13 cellular contexts compared by ENCODE assay signal in the genomic region with DNA sequence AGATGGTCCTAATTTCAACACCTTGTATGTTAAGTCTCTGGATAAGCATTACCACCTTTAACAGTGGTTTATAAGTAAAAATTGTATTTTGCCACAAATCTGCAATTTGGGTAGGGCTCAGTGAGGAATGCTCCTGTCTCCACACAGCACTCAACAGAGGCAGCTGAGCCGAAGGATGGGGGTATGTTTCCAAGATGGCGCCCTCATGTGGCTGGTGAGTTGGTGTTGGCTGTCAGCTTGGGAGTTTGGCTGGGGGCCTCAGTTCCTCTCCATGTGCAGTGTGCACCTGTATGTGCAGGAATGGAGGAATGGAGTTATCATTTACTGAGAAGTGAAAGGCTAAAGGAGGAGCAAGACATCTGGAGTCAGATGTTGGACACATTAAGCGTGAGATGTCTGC.
DNase-seq lines count a peak whose midpoint lies in the region; ATAC-seq, FAIRE-seq and TF ChIP-seq lines count a peak whose summit lies in the region.
"Had no signal": no experiment of that assay in that cellular context is flagged by ENCODE, and none has a peak within 500 bp of the region (broad histone marks: within the 10 kb centered on the region; RNA-seq: fewer than 3 reads in every experiment).

No MANE protein-coding gene starts in this region.

- WGBS in K562 (ENCODE audit: insufficient coverage, low coverage, missing lambda C conversion rate): 0% methylated on average over 3 of the region's 3 CpGs

- H3K27me3 Mint-ChIP-seq in activated CD4-positive, alpha-beta memory T cell treated with anti-CD3 and anti-CD28 coated beads for 36 hours: no peaks in the 10 kb centered on the region
- H3K27me3 Mint-ChIP-seq in activated CD4-positive, alpha-beta memory T cell treated with anti-CD3 and anti-CD28 coated beads, Interleukin-2, amount 10 ng/mL, durations not matched to agents 7 days and 5 days: no peaks in the 10 kb centered on the region
- no peaks in the 10 kb centered on the region for H3K27me3 Mint-ChIP-seq in neural progenitor cell (ENCODE audit: insufficient read depth, low read depth)

- H3K79me2 ChIP-seq in K562 (ENCODE audit: control insufficient read depth, insufficient read depth, low read length) (no peaks in the 10 kb centered on the region), neural progenitor cell (ENCODE audit: low read depth) (no peaks in the 10 kb centered on the region), Karpas-422 (ENCODE audit: low read length) (no peaks in the 10 kb centered on the region)

- H3K9me3 ChIP-seq in K562 (replicated peaks; ENCODE audit: control insufficient read depth, insufficient read depth, low read depth, low read length) (no peaks in the 10 kb centered on the region), neural progenitor cell (ENCODE audit: low read depth) (no peaks in the 10 kb centered on the region), colonic mucosa (no peaks in the 10 kb centered on the region), Karpas-422 (ENCODE audit: low read length) (no peaks in the 10 kb centered on the region)
- H3K9me3 ChIP-seq: ascending aorta had no signal

- POLR2A ChIA-PET in activated CD4-positive, alpha-beta memory T cell treated with anti-CD3 and anti-CD28 coated beads for 36 hours (lab: Charles Lee): no interaction called here
- POLR2A ChIA-PET in activated CD4-positive, alpha-beta memory T cell treated with anti-CD3 and anti-CD28 coated beads, Interleukin-2, amount 10 ng/mL, durations not matched to agents 7 days and 5 days (lab: Charles Lee): no interaction called here
- POLR2A ChIA-PET in K562 (lab: Yijun Ruan, JAX): no interaction called here

- H3F3A ChIP-seq in neural progenitor cell (ENCODE audit: low read depth): peaks cover 8% of the 10 kb centered on the region

- H3K4me3 ChIP-seq in K562: no peak overlapping the region
- H3K4me3 ChIP-seq in neural progenitor cell: no peak overlapping the region
- H3K4me3 ChIP-seq in colonic mucosa: no peak overlapping the region
- no peak overlapping the region for H3K4me3 ChIP-seq in Karpas-422 (ENCODE audit: low read length)
- H3K4me3 ChIP-seq: ascending aorta, lung had no signal

- H3K4me1 ChIP-seq in K562 (replicated peaks in 1 of 2; ENCODE audit: control insufficient read depth in 2 of 2, insufficient read depth in 2 of 2, low read length in 2 of 2): no peaks in the 10 kb centered on the region
- H3K4me1 ChIP-seq in neural progenitor cell: peaks cover 16% of the 10 kb centered on the region
- no peaks in the 10 kb centered on the region for H3K4me1 ChIP-seq in colonic mucosa
- H3K4me1 ChIP-seq in Karpas-422 (ENCODE audit: low read length): no peaks in the 10 kb centered on the region
- H3K4me1 ChIP-seq: ascending aorta had no signal

- no peak overlapping the region for H3K4me2 ChIP-seq in K562 (ENCODE audit: insufficient read depth, low read length)
- no peak overlapping the region for H3K4me2 ChIP-seq in neural progenitor cell
- H3K4me2 ChIP-seq in Karpas-422 (ENCODE audit: low read depth, low read length, poor library complexity, severe bottlenecking): no peak overlapping the region

- H3K4me3 Mint-ChIP-seq in activated CD4-positive, alpha-beta memory T cell treated with anti-CD3 and anti-CD28 coated beads for 36 hours: no peak overlapping the region
- no peak overlapping the region for H3K4me3 Mint-ChIP-seq in activated CD4-positive, alpha-beta memory T cell treated with anti-CD3 and anti-CD28 coated beads, Interleukin-2, amount 10 ng/mL, durations not matched to agents 7 days and 5 days
- no peak overlapping the region for H3K4me3 Mint-ChIP-seq in neural progenitor cell
- H3K4me3 Mint-ChIP-seq: activated T-cell treated with anti-CD3 and anti-CD28 coated beads, Interleukin-2, amount 50 U/mL, for 24 hours had no signal

- H3K9me1 ChIP-seq in K562 (ENCODE audit: control insufficient read depth, insufficient read depth, low read length): no peaks in the 10 kb centered on the region

- intact Hi-C loops in activated CD4-positive, alpha-beta memory T cell treated with anti-CD3 and anti-CD28 coated beads for 36 hours (cut with micrococcal nuclease): no loop called here
- intact Hi-C loops in K562 (cut with micrococcal nuclease): no loop called here
- intact Hi-C loops in colonic mucosa (cut with DNase I): loop anchor here (10.0 kb wide), 1 partner anchor 843 kb away; no protein-coding TSS in a partner anchor

- CTCF ChIA-PET in activated CD4-positive, alpha-beta memory T cell treated with anti-CD3 and anti-CD28 coated beads for 36 hours (lab: Charles Lee): interaction anchor here (0.7 kb wide), 1 partner anchor 24 kb away, joined by 3 read pairs; no protein-coding TSS in a partner anchor
- CTCF ChIA-PET in activated CD4-positive, alpha-beta memory T cell treated with anti-CD3 and anti-CD28 coated beads, Interleukin-2, amount 10 ng/mL, durations not matched to agents 7 days and 5 days (lab: Charles Lee): no interaction called here
- CTCF ChIA-PET in K562 (lab: Yijun Ruan, JAX; ENCODE audit: low intra/inter-chr PET ratio): interaction anchor here (0.6 kb wide), 1 partner anchor 72 kb away, joined by 3 read pairs; no protein-coding TSS in a partner anchor

- TF ChIP-seq EP300 in K562 (IDR thresholded peaks at IDR 0.05; ENCODE audit: low read length): no peak

- H4K20me1 ChIP-seq in K562 (replicated peaks; ENCODE audit: control insufficient read depth, insufficient read depth, low read length): no peaks in the 10 kb centered on the region
- H4K20me1 ChIP-seq in neural progenitor cell (ENCODE audit: low read depth): no peaks in the 10 kb centered on the region
- H4K20me1 ChIP-seq in Karpas-422 (ENCODE audit: insufficient read depth, low read depth, low read length): no peaks in the 10 kb centered on the region

- no peaks in the 10 kb centered on the region for H3K9me2 ChIP-seq in Karpas-422 (replicated peaks; ENCODE audit: insufficient read depth, low read length)

- peak; percentile 85 for ATAC-seq in K562

- TF ChIP-seq RAD21 in K562 (CRISPR knock-in tag; conservative IDR thresholded peaks at IDR 0.05 in 1 of 2, IDR thresholded peaks at IDR 0.05 in 1 of 2): peak in 1 of 2 experiments; percentile 22; a peak in 2 of 4 replicates

- H3K9ac ChIP-seq in K562 (ENCODE audit: insufficient read depth in 1 of 2, low read depth in 2 of 2, low read length in 2 of 2) (no peak overlapping the region), neural progenitor cell (no peak overlapping the region), colonic mucosa (ENCODE audit: low read depth in 2 of 2, low read length in 2 of 2) (no peak overlapping the region), Karpas-422 (ENCODE audit: low read length) (no peak overlapping the region)

- TF ChIP-seq POLR2A in K562 (conservative IDR thresholded peaks at IDR 0.05): no peak

- H3K27ac Mint-ChIP-seq in activated CD4-positive, alpha-beta memory T cell treated with anti-CD3 and anti-CD28 coated beads for 36 hours: no peak overlapping the region
- no peak overlapping the region for H3K27ac Mint-ChIP-seq in activated CD4-positive, alpha-beta memory T cell treated with anti-CD3 and anti-CD28 coated beads, Interleukin-2, amount 10 ng/mL, durations not matched to agents 7 days and 5 days
- H3K27ac Mint-ChIP-seq in neural progenitor cell: no peak overlapping the region
- H3K27ac Mint-ChIP-seq: activated T-cell treated with anti-CD3 and anti-CD28 coated beads, Interleukin-2, amount 50 U/mL, for 24 hours had no signal

- H3K9me3 Mint-ChIP-seq in activated CD4-positive, alpha-beta memory T cell treated with anti-CD3 and anti-CD28 coated beads for 36 hours: no peaks in the 10 kb centered on the region
- H3K9me3 Mint-ChIP-seq in activated CD4-positive, alpha-beta memory T cell treated with anti-CD3 and anti-CD28 coated beads, Interleukin-2, amount 10 ng/mL, durations not matched to agents 7 days and 5 days: no peaks in the 10 kb centered on the region
- H3K9me3 Mint-ChIP-seq in neural progenitor cell: peaks cover 4% of the 10 kb centered on the region
- H3K9me3 Mint-ChIP-seq: activated T-cell treated with anti-CD3 and anti-CD28 coated beads, Interleukin-2, amount 50 U/mL, for 24 hours had no signal

- H3K27me3 ChIP-seq in K562 (ENCODE audit: control insufficient read depth in 2 of 2, insufficient read depth in 2 of 2, low read length in 2 of 2) (no peaks in the 10 kb centered on the region; a peak in 1 of 5 replicates), neural progenitor cell (no peaks in the 10 kb centered on the region), colonic mucosa (no peaks in the 10 kb centered on the region), Karpas-422 (ENCODE audit: low read length) (no peaks in the 10 kb centered on the region)
- H3K27me3 ChIP-seq: ascending aorta had no signal

- peak; percentile 31 for DNase-seq in activated CD4-positive, alpha-beta memory T cell treated with anti-CD3 and anti-CD28 coated beads for 36 hours
- no peak for DNase-seq in activated CD4-positive, alpha-beta memory T cell treated with anti-CD3 and anti-CD28 coated beads, Interleukin-2, amount 10 ng/mL, durations not matched to agents 7 days and 5 days
- DNase-seq in KBM-7 (peak; percentile 28), K562 (ENCODE audit: extremely low read depth in 1 of 4, low spot score in 3 of 4) (peak; percentile 11 to 38 (median 26)), neural progenitor cell (ENCODE audit: low spot score) (no peak), cerebellar cortex (ENCODE audit: low spot score) (no peak), colonic mucosa (no peak), Karpas-422 (no peak)
- DNase-seq: activated T-cell treated with anti-CD3 and anti-CD28 coated beads, Interleukin-2, amount 50 U/mL, for 24 hours; NCI-H1048; SHP77 treated with DMSO at 0.1 percent for 48 hours had no signal

- BruUV-seq in K562 (replicated peaks; lab: Mats Ljungman, UMichigan): no TSS peak

- in situ Hi-C loops in KBM-7 (cut with MboI; ENCODE audit: low pct_unique_long_range_greater_than_20kb, low sequenced_read_pairs) (no loop called here), K562 (cut with MboI) (no loop called here)

- H3K36me3 ChIP-seq in K562 (ENCODE audit: control insufficient read depth, insufficient read depth, low read length): no peaks in the 10 kb centered on the region
- H3K36me3 ChIP-seq in neural progenitor cell: no peaks in the 10 kb centered on the region
- H3K36me3 ChIP-seq in colonic mucosa: no peaks in the 10 kb centered on the region
- no peaks in the 10 kb centered on the region for H3K36me3 ChIP-seq in Karpas-422 (ENCODE audit: insufficient read depth, low read length)
- H3K36me3 ChIP-seq: ascending aorta had no signal

- H3K27ac ChIP-seq in K562 (ENCODE audit: extremely low read depth, low read depth, low read length) (no peak overlapping the region), neural progenitor cell (no peak overlapping the region), colonic mucosa (no peak overlapping the region), Karpas-422 (ENCODE audit: low read length) (no peak overlapping the region)
- H3K27ac ChIP-seq: ascending aorta had no signal

- TF ChIP-seq CTCF in K562 (IDR thresholded peaks at IDR 0.05 in 2 of 3, conservative IDR thresholded peaks at IDR 0.05 in 1 of 3; ENCODE audit: insufficient read depth in 2 of 3, low read depth in 1 of 3, low read length in 3 of 3): peak in 1 of 3 experiments; percentile 29; a peak in 3 of 6 replicates
- peak; percentile 34 for TF ChIP-seq CTCF in neural progenitor cell (IDR thresholded peaks at IDR 0.05)
- no peak for TF ChIP-seq CTCF in colonic mucosa (IDR thresholded peaks at IDR 0.05)

- peaks cover 1% of the 10 kb centered on the region for H3K36me3 Mint-ChIP-seq in activated CD4-positive, alpha-beta memory T cell treated with anti-CD3 and anti-CD28 coated beads for 36 hours
- no peaks in the 10 kb centered on the region for H3K36me3 Mint-ChIP-seq in activated CD4-positive, alpha-beta memory T cell treated with anti-CD3 and anti-CD28 coated beads, Interleukin-2, amount 10 ng/mL, durations not matched to agents 7 days and 5 days (ENCODE audit: low read depth)
- peaks cover 7% of the 10 kb centered on the region for H3K36me3 Mint-ChIP-seq in neural progenitor cell

- H2AFZ ChIP-seq in K562 (ENCODE audit: low read depth, low read length) (no peak overlapping the region), neural progenitor cell (replicated peaks) (no peak overlapping the region), Karpas-422 (ENCODE audit: low read length) (no peak overlapping the region)

- no peak for FAIRE-seq in K562 (lab: Jason Lieb, UNC)

- H3K4me1 Mint-ChIP-seq in activated CD4-positive, alpha-beta memory T cell treated with anti-CD3 and anti-CD28 coated beads for 36 hours (ENCODE audit: low read depth): no peaks in the 10 kb centered on the region
- H3K4me1 Mint-ChIP-seq in activated CD4-positive, alpha-beta memory T cell treated with anti-CD3 and anti-CD28 coated beads, Interleukin-2, amount 10 ng/mL, durations not matched to agents 7 days and 5 days: peaks cover 1% of the 10 kb centered on the region
- peaks cover 4% of the 10 kb centered on the region for H3K4me1 Mint-ChIP-seq in neural progenitor cell

Comparison
In these comparisons a context has a peak if more than half of its experiments do, and no peak if none do; other contexts are left out.
1. DNase-seq: peak in activated CD4-positive, alpha-beta memory T cell treated with anti-CD3 and anti-CD28 coated beads for 36 hours (single experiment), KBM-7 (single experiment) and K562 (4 of 4); none in activated CD4-positive, alpha-beta memory T cell treated with anti-CD3 and anti-CD28 coated beads, Interleukin-2, amount 10 ng/mL, durations not matched to agents 7 days and 5 days (single experiment), neural progenitor cell (single experiment), cerebellar cortex (single experiment), colonic mucosa (single experiment) and Karpas-422 (single experiment).